Comparison of ENCODE assay signal across 9 cellular contexts in the genomic region with DNA sequence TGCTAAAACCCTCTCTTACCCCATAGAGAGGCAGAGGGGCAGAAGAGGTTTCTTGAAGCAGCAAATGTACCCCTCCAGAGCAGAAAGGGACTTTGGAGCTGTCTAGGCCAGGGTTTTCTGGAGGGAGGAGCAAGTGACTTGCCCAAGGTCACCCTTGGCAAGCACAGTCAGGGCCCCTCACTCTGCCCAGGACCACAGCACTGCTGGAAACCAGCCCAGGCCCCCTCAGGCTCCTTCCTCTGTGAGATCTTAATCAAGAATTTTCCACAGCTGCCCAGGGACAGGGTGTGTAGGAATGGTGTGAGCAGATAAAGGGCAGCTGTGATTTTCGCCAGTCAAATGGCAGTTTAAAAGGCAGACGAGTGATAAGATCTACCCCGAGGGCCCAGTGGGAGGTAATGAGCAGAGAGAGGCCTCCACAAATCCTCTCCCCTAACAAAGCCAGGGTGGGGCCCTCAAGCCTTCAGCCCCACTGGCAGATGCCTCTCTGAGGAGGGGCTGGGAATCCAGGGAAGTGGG. TPM values are rescaled to one million over a fixed set of nuclear protein-coding genes. Genes with fewer than 3 reads are reported as not detected.
DNase-seq lines count a peak whose midpoint lies in the region; ATAC-seq and TF ChIP-seq lines count a peak whose summit lies in the region.
"Had no signal": no experiment of that assay in that cellular context is flagged by ENCODE, and none has a peak within 500 bp of the region (broad histone marks: within the 10 kb centered on the region; RNA-seq: fewer than 3 reads in every experiment).

No MANE protein-coding gene starts in this region.

- TF ChIP-seq CTCF in right atrium auricular region (IDR thresholded peaks at IDR 0.05): no peak

- no peaks in the 10 kb centered on the region for H3K36me3 Mint-ChIP-seq in CD4-positive, CD25-positive, alpha-beta regulatory T cell
- H3K36me3 Mint-ChIP-seq in T-helper 17 cell (ENCODE audit: low read depth): no peaks in the 10 kb centered on the region
- no peaks in the 10 kb centered on the region for H3K36me3 Mint-ChIP-seq in memory B cell

- in situ Hi-C loops in HAP-1 (cut with MboI; ENCODE audit: low sequenced_read_pairs): no loop called here

- peaks cover 7% of the 10 kb centered on the region for H3K27me3 Mint-ChIP-seq in CD4-positive, CD25-positive, alpha-beta regulatory T cell
- H3K27me3 Mint-ChIP-seq in T-helper 17 cell (no peaks in the 10 kb centered on the region), memory B cell (no peaks in the 10 kb centered on the region)

- no peak for DNase-seq in CD4-positive, CD25-positive, alpha-beta regulatory T cell
- DNase-seq in HAP-1 (ENCODE audit: low spot score in 2 of 2) (peak; percentile 97 to 98), T-helper 17 cell (no peak), memory B cell (ENCODE audit: low spot score in 2 of 2) (no peak), NCI-H510A treated with DMSO at 0.1 percent for 48 hours (lab: John Stamatoyannopoulos, UW) (no peak), NCI-H2196 (lab: John Stamatoyannopoulos, UW; ENCODE audit: unreplicated experiment) (no peak), right atrium auricular region (ENCODE audit: low spot score) (no peak)

- no peaks in the 10 kb centered on the region for H3K9me3 ChIP-seq in CD4-positive, CD25-positive, alpha-beta regulatory T cell (ENCODE audit: control insufficient read depth in 2 of 2, low read length in 2 of 2)
- H3K9me3 ChIP-seq in HAP-1: no peaks in the 10 kb centered on the region
- H3K9me3 ChIP-seq in T-helper 17 cell (ENCODE audit: control insufficient read depth, low read length, poor library complexity, severe bottlenecking): no peaks in the 10 kb centered on the region
- H3K9me3 ChIP-seq in right atrium auricular region: no peaks in the 10 kb centered on the region

- H3K27ac Mint-ChIP-seq in CD4-positive, CD25-positive, alpha-beta regulatory T cell: peak overlapping the region; percentile 74 to 99 (median 98)
- H3K27ac Mint-ChIP-seq in T-helper 17 cell: peak overlapping the region; percentile 97
- H3K27ac Mint-ChIP-seq in memory B cell: peak overlapping the region; percentile 86

- H3K4me1 ChIP-seq in CD4-positive, CD25-positive, alpha-beta regulatory T cell (ENCODE audit: control insufficient read depth, insufficient read depth, low read length, poor library complexity, severe bottlenecking): peaks cover 35% of the 10 kb centered on the region
- H3K4me1 ChIP-seq in HAP-1 (peaks cover 41% of the 10 kb centered on the region), right atrium auricular region (no peaks in the 10 kb centered on the region)

- peaks cover 0 to 49% (median 29%) of the 10 kb centered on the region in 4 donors for H3K4me1 Mint-ChIP-seq in CD4-positive, CD25-positive, alpha-beta regulatory T cell
- H3K4me1 Mint-ChIP-seq in T-helper 17 cell: peaks cover 40% of the 10 kb centered on the region
- peaks cover 31% of the 10 kb centered on the region for H3K4me1 Mint-ChIP-seq in memory B cell

- ATAC-seq in CD4-positive, CD25-positive, alpha-beta regulatory T cell (ENCODE audit: low read depth in 2 of 2): no peak
- peak; percentile 9 for ATAC-seq in T-helper 17 cell
- no peak for ATAC-seq in memory B cell (ENCODE audit: low read depth)
- ATAC-seq in GM18870 (IDR thresholded peaks at IDR 0.05; ENCODE audit: unreplicated experiment): no peak

- no peaks in the 10 kb centered on the region for H3K36me3 ChIP-seq in CD4-positive, CD25-positive, alpha-beta regulatory T cell (ENCODE audit: control insufficient read depth, insufficient read depth, low read length)
- no peaks in the 10 kb centered on the region for H3K36me3 ChIP-seq in HAP-1 (replicated peaks)
- no peaks in the 10 kb centered on the region for H3K36me3 ChIP-seq in right atrium auricular region

- no peaks in the 10 kb centered on the region for H3K9me3 Mint-ChIP-seq in CD4-positive, CD25-positive, alpha-beta regulatory T cell
- H3K9me3 Mint-ChIP-seq in memory B cell: no peaks in the 10 kb centered on the region

- H3K4me3 Mint-ChIP-seq in CD4-positive, CD25-positive, alpha-beta regulatory T cell: peak overlapping the region in 3 of 4 donors; percentile 27 to 87 (median 54)
- no peak overlapping the region for H3K4me3 Mint-ChIP-seq in T-helper 17 cell
- H3K4me3 Mint-ChIP-seq in memory B cell: no peak overlapping the region

- H3K27ac ChIP-seq in CD4-positive, CD25-positive, alpha-beta regulatory T cell (ENCODE audit: insufficient read depth, low read length, poor library complexity, severe bottlenecking): peak overlapping the region; percentile 69
- no peak overlapping the region for H3K27ac ChIP-seq in right atrium auricular region

- H3K4me3 ChIP-seq in CD4-positive, CD25-positive, alpha-beta regulatory T cell (ENCODE audit: low read depth, low read length): no peak overlapping the region
- H3K4me3 ChIP-seq in HAP-1 (no peak overlapping the region), right atrium auricular region (no peak overlapping the region)
- H3K4me3 ChIP-seq: lung had no signal

- H3K27me3 ChIP-seq in CD4-positive, CD25-positive, alpha-beta regulatory T cell (ENCODE audit: control insufficient read depth, insufficient read depth, low read length): no peaks in the 10 kb centered on the region
- H3K27me3 ChIP-seq in HAP-1 (ENCODE audit: low read depth): no peaks in the 10 kb centered on the region
- H3K27me3 ChIP-seq in right atrium auricular region: no peaks in the 10 kb centered on the region

RNA-seq across cellular contexts. Expression of a gene that starts 3.9 kb away (rescaled TPM):
- total RNA-seq in CD4-positive, CD25-positive, alpha-beta regulatory T cell: not detected
- not detected for polyA plus RNA-seq in CD4-positive, CD25-positive, alpha-beta regulatory T cell
- total RNA-seq in T-helper 17 cell (not detected), right atrium auricular region (not detected)
- total RNA-seq: lung had no signal

Comparison
In these comparisons a context has a peak if more than half of its experiments do, and no peak if none do; other contexts are left out.
1. DNase-seq: peak in HAP-1 (2 of 2); none in CD4-positive, CD25-positive, alpha-beta regulatory T cell (0 of 3), T-helper 17 cell (0 of 3), memory B cell (0 of 2), NCI-H510A treated with DMSO at 0.1 percent for 48 hours (single experiment), NCI-H2196 (single experiment) and right atrium auricular region (single experiment).
2. H3K4me3 Mint-ChIP-seq: peak in CD4-positive, CD25-positive, alpha-beta regulatory T cell (3 of 4); none in T-helper 17 cell (single experiment) and memory B cell (single experiment).
3. Peak in every context shown above with its lines, with median percentiles within 50 percentile points of each other: H3K27ac Mint-ChIP-seq.